ENCODE assay signal across 15 cellular contexts in genomic region chr3:13411186-13411860, GRCh38. TPM values are rescaled to one million over a fixed set of nuclear protein-coding genes. Genes with fewer than 3 reads are reported as not detected.
DNase-seq lines count a peak whose midpoint lies in the region; ATAC-seq and TF ChIP-seq lines count a peak whose summit lies in the region.
"Had no signal": no experiment of that assay in that cellular context is flagged by ENCODE, and none has a peak within 500 bp of the region (broad histone marks: within the 10 kb centered on the region; RNA-seq: fewer than 3 reads in every experiment).

No MANE protein-coding gene starts in this region.

- POLR2A ChIA-PET in activated CD8-positive, alpha-beta T cell treated with anti-CD3 and anti-CD28 coated beads for 36 hours (lab: Charles Lee) = interaction anchor here (2.7 kb wide), 1 partner anchor 9 kb away, joined by 9 read pairs; the partner anchor contains the start of gene NUP210

- CTCF ChIA-PET in activated CD8-positive, alpha-beta T cell treated with anti-CD3 and anti-CD28 coated beads for 36 hours (lab: Charles Lee) = interaction anchor here (1.0 to 1.1 kb wide), 2 partner anchors 40 to 50 kb away, joined by 3 to 4 read pairs; no protein-coding TSS in a partner anchor

- H3K27me3 ChIP-seq in right cardiac atrium (ENCODE audit: control insufficient read depth, insufficient read depth) = no peaks in the 10 kb centered on the region

- peak; percentile 41 for DNase-seq in Ammon's horn (ENCODE audit: low spot score)
- peak; percentile 56 for DNase-seq in COLO668 (lab: John Stamatoyannopoulos, UW; ENCODE audit: unreplicated experiment)
- DNase-seq in activated CD8-positive, alpha-beta T cell treated with anti-CD3 and anti-CD28 coated beads for 36 hours = no peak
- peak; percentile 36 for DNase-seq in medulla oblongata (ENCODE audit: extremely low spot score)
- no peak for DNase-seq in right cardiac atrium
- DNase-seq in cerebellar nuclear complex (lab: John Stamatoyannopoulos, UW) = no peak
- DNase-seq in DMS 273 (lab: John Stamatoyannopoulos, UW; ENCODE audit: unreplicated experiment) = no peak
- DNase-seq: activated effector memory CD4-positive, alpha-beta T cell treated with Interleukin-2 at 50 U/mL for 16 hours; DMS153; H7; KBM-7; stimulated activated CD4-positive, alpha-beta T cell treated with anti-CD3 and anti-CD28 coated beads, Interleukin-1b, Interleukin-23, amount 100 ng/mL, for 48 hours; WERI-Rb-1 had no signal

- no peak overlapping the region for H3K4me3 Mint-ChIP-seq in activated CD8-positive, alpha-beta T cell treated with anti-CD3 and anti-CD28 coated beads for 36 hours
- H3K4me3 Mint-ChIP-seq: mesothelial cell of epicardium had no signal

- no peak for ATAC-seq in activated CD8-positive, alpha-beta T cell treated with anti-CD3 and anti-CD28 coated beads for 36 hours
- ATAC-seq in right cardiac atrium = no peak
- ATAC-seq: sciatic nerve had no signal

- WGBS in right cardiac atrium = 86% methylated on average over 6 of the region's 6 CpGs

- peaks cover 50% of the 10 kb centered on the region for H3K36me3 Mint-ChIP-seq in activated CD8-positive, alpha-beta T cell treated with anti-CD3 and anti-CD28 coated beads for 36 hours (ENCODE audit: low read depth)

- H3K9me3 ChIP-seq in right cardiac atrium (ENCODE audit: control insufficient read depth, low read length) = no peaks in the 10 kb centered on the region

- H3K27ac Mint-ChIP-seq in activated CD8-positive, alpha-beta T cell treated with anti-CD3 and anti-CD28 coated beads for 36 hours = peak overlapping the region; percentile 38
- H3K27ac Mint-ChIP-seq: mesothelial cell of epicardium had no signal

- H3K27me3 Mint-ChIP-seq in activated CD8-positive, alpha-beta T cell treated with anti-CD3 and anti-CD28 coated beads for 36 hours = no peaks in the 10 kb centered on the region

- intact Hi-C loops in activated CD8-positive, alpha-beta T cell treated with anti-CD3 and anti-CD28 coated beads for 36 hours (cut with micrococcal nuclease) = no loop called here
- intact Hi-C loops in right cardiac atrium (cut with DNase I) = no loop called here

- H3K4me3 ChIP-seq in right cardiac atrium (ENCODE audit: low read length) = no peak overlapping the region

- H3K9me3 Mint-ChIP-seq in activated CD8-positive, alpha-beta T cell treated with anti-CD3 and anti-CD28 coated beads for 36 hours = peaks cover 6% of the 10 kb centered on the region

- no peak for TF ChIP-seq CTCF in activated CD8-positive, alpha-beta T cell treated with anti-CD3 and anti-CD28 coated beads for 36 hours (IDR thresholded peaks at IDR 0.05)

- H3K4me1 Mint-ChIP-seq in activated CD8-positive, alpha-beta T cell treated with anti-CD3 and anti-CD28 coated beads for 36 hours (ENCODE audit: low read depth) = peaks cover 50% of the 10 kb centered on the region
- H3K4me1 Mint-ChIP-seq: mesothelial cell of epicardium had no signal

- no peaks in the 10 kb centered on the region for H3K4me1 ChIP-seq in right cardiac atrium (ENCODE audit: control insufficient read depth, insufficient read depth, low read length)

- no peak overlapping the region for H3K27ac ChIP-seq in right cardiac atrium (ENCODE audit: low read length)
- H3K27ac ChIP-seq: WERI-Rb-1 had no signal

RNA-seq across cellular contexts. Expression of gene NUP210, which starts 8.8 kb away (rescaled TPM):
- total RNA-seq in activated CD8-positive, alpha-beta T cell treated with anti-CD3 and anti-CD28 coated beads for 36 hours = 100 to 1,000 TPM; 142 to 143 TPM
- total RNA-seq in right cardiac atrium = 1 to 10 TPM; 2.4 to 5.9 (median 4.4) TPM
- 2.0 TPM for polyA plus RNA-seq in right cardiac atrium

Comparison
In these comparisons a context has a peak if more than half of its experiments do, and no peak if none do; other contexts are left out.
1. DNase-seq: peak in Ammon's horn (single experiment), COLO668 (single experiment) and medulla oblongata (single experiment); none in activated CD8-positive, alpha-beta T cell treated with anti-CD3 and anti-CD28 coated beads for 36 hours (single experiment), right cardiac atrium (0 of 3), cerebellar nuclear complex (0 of 2) and DMS 273 (single experiment).
2. RNA of gene NUP210, which starts 8.8 kb away (total RNA-seq): 142 to 143 TPM in activated CD8-positive, alpha-beta T cell treated with anti-CD3 and anti-CD28 coated beads for 36 hours; 2.4 to 5.9 TPM in right cardiac atrium; every median in the first group is over 10 times any median in the second.